Comparison of ENCODE assay signal across 32 cellular contexts in the genomic region with DNA sequence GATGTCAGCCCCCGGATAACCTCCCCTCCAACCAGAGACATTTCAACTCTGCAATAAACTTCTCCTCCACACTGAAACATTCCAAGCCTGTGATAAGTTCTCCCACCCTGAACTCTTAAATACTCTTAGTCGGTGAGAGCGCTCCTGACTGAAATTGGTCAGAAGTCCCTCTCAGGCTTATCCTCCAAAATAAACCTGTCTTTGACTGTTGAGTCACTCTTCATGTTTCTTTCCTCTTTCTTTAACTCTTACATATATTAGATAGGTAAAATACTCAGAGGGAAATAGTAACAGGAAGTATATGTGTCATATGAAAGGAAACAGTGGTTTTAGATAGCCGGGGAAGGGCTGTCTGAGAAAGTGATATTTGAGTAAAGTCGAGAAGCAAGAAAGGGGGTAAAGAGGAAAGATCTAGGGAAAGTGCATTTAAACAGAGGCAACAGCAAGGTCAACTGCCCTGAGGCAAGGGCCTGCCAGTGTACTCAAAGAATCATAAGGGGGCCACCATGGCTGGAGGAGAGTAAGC. TPM values are rescaled to one million over a fixed set of nuclear protein-coding genes. Genes with fewer than 3 reads are reported as not detected.
"Had no signal": no experiment of that assay in that cellular context is flagged by ENCODE, and none has a peak within 500 bp of the region (broad histone marks: within the 10 kb centered on the region; RNA-seq: fewer than 3 reads in every experiment).

No MANE protein-coding gene starts in this region.

- H3K27me3 Mint-ChIP-seq: activated naive CD4-positive, alpha-beta T cell treated with anti-CD3 and anti-CD28 coated beads, Interleukin-2, amount 10 ng/mL, durations not matched to agents 7 days and 5 days; progenitor cell of endocrine pancreas; T-helper 17 cell had no signal

- H3K9me3 ChIP-seq: adrenal gland, ascending aorta, mucosa of descending colon, sigmoid colon, upper lobe of right lung had no signal

- DNase-seq: activated CD4-positive, alpha-beta T cell treated with anti-CD3 and anti-CD28 coated beads for 4 hours; activated CD4-positive, alpha-beta T cell treated with anti-CD3 and anti-CD28 coated beads, Interleukin-2, amount 50 U/mL, for 48 hours; activated CD4-positive, CD25-positive, alpha-beta regulatory T cell; activated effector memory CD4-positive, alpha-beta T cell treated with anti-CD3 and anti-CD28 coated beads, Interleukin-2, amount 50 U/mL, for 16 hours; activated naive CD4-positive, alpha-beta T cell treated with anti-CD3 and anti-CD28 coated beads, Interleukin-2, amount 10 ng/mL, durations not matched to agents 7 days and 5 days; activated T-cell treated with anti-CD3 and anti-CD28 coated beads, Interleukin-2, amount 50 U/mL, for 72 hours; adrenal gland; brain microvascular endothelial cell; caudate nucleus; dermis blood vessel endothelial cell; effector CD8-positive, alpha-beta T cell; erythroblast; foreskin fibroblast; heart right ventricle; islet precursor cell; left colon; mucosa of descending colon; retina; sigmoid colon; stimulated activated CD4-positive, alpha-beta T cell treated with anti-CD3 and anti-CD28 coated beads, Interleukin-15, amount 100 ng/mL, for 24 hours; stimulated activated CD8-positive, alpha-beta memory T cell treated with anti-CD3 and anti-CD28 coated beads, Interleukin-4, amount 100 ng/mL, for 48 hours; stimulated activated naive CD4-positive, alpha-beta T cell; T-helper 17 cell; upper lobe of right lung had no signal

- H3K4me1 ChIP-seq: adrenal gland, ascending aorta, heart right ventricle, sigmoid colon, upper lobe of right lung had no signal

- H3K27me3 ChIP-seq: adrenal gland, ascending aorta, brain microvascular endothelial cell, heart right ventricle, sigmoid colon, upper lobe of right lung had no signal

- H3K9me3 Mint-ChIP-seq: activated naive CD4-positive, alpha-beta T cell treated with anti-CD3 and anti-CD28 coated beads, Interleukin-2, amount 10 ng/mL, durations not matched to agents 7 days and 5 days; memory B cell had no signal

- H3K4me2 ChIP-seq: smooth muscle cell had no signal

- H3K27ac ChIP-seq: adrenal gland, ascending aorta, brain microvascular endothelial cell, heart right ventricle, sigmoid colon, upper lobe of right lung had no signal

- H3K36me3 ChIP-seq: adrenal gland, ascending aorta, brain microvascular endothelial cell, heart right ventricle, sigmoid colon, upper lobe of right lung had no signal

- H3K27ac Mint-ChIP-seq: activated naive CD4-positive, alpha-beta T cell treated with anti-CD3 and anti-CD28 coated beads, Interleukin-2, amount 10 ng/mL, durations not matched to agents 7 days and 5 days; activated T-cell treated with anti-CD3 and anti-CD28 coated beads, Interleukin-2, amount 50 U/mL, for 72 hours; memory B cell; progenitor cell of endocrine pancreas; T-helper 17 cell had no signal

- H3K4me3 Mint-ChIP-seq: activated naive CD4-positive, alpha-beta T cell treated with anti-CD3 and anti-CD28 coated beads, Interleukin-2, amount 10 ng/mL, durations not matched to agents 7 days and 5 days; activated T-cell treated with anti-CD3 and anti-CD28 coated beads, Interleukin-2, amount 50 U/mL, for 72 hours; memory B cell; T-helper 17 cell had no signal

- ATAC-seq: activated T-cell treated with anti-CD3 and anti-CD28 coated beads, Interleukin-2, amount 50 U/mL, for 72 hours; heart right ventricle; left colon; mucosa of descending colon; T-helper 17 cell; upper lobe of right lung had no signal

- H3K36me3 Mint-ChIP-seq: activated naive CD4-positive, alpha-beta T cell treated with anti-CD3 and anti-CD28 coated beads, Interleukin-2, amount 10 ng/mL, durations not matched to agents 7 days and 5 days; memory B cell had no signal

- H3K4me3 ChIP-seq: adrenal gland, ascending aorta, heart right ventricle, mucosa of descending colon, sigmoid colon, smooth muscle cell, upper lobe of right lung had no signal

RNA-seq across cellular contexts. Expression of gene FAM81B, which starts 11.0 kb away (rescaled TPM):
- total RNA-seq: activated T-cell treated with anti-CD3 and anti-CD28 coated beads, Interleukin-2, amount 50 U/mL, for 72 hours; ascending aorta; dermis blood vessel endothelial cell; fibroblast of lung; left colon; lower leg skin; mucosa of descending colon; osteoblast; progenitor cell of endocrine pancreas; sigmoid colon; smooth muscle cell; subcutaneous adipose tissue; upper lobe of right lung had no signal
